ENCODE assay signal across 4 cellular contexts in genomic region chr5:141201646-141202045, GRCh38. TPM values are rescaled to one million over a fixed set of nuclear protein-coding genes. Genes with fewer than 3 reads are reported as not detected.
"Had no signal": no experiment of that assay in that cellular context is flagged by ENCODE, and none has a peak within 500 bp of the region (broad histone marks: within the 10 kb centered on the region; RNA-seq: fewer than 3 reads in every experiment).

No MANE protein-coding gene starts in this region.

RNA-seq across cellular contexts. Expression of gene PCDHB11, which starts 2.2 kb away (rescaled TPM):
- total RNA-seq: HT1080, K562 had no signal

RNA-seq across cellular contexts. Expression of gene PCDHB12, which starts 6.9 kb away (rescaled TPM):
- total RNA-seq: HT1080, K562 had no signal

RNA-seq across cellular contexts. Expression of gene PCDHB10, which starts 9.5 kb away (rescaled TPM):
- total RNA-seq: HepG2, HT-29, K562 had no signal

RNA-seq across cellular contexts. Expression of gene PCDHB13, which starts 12.1 kb away (rescaled TPM):
- total RNA-seq: K562 had no signal

RNA-seq across cellular contexts. Expression of gene PCDHB9, which starts 14.7 kb away (rescaled TPM):
- total RNA-seq: HT1080, K562 had no signal
